In the genomic region with DNA sequence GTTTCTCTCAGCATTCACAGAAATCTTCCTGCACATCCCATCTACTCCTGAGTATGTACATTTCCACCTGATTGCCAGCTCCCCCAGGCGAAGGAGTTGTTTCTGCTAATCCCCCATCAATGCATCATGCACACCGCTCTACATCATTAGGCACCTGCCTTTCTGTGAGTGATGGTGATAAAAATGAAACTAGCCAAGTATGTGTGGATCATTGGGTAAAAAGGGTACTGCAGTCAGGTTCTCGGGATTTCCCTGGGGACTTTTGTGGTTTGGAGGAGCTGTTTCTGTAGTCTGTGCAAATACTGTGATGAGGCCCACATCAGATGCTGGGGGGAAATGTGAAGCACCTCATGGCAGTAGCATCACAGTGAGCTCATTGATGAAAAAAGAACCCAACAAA, we compare ENCODE assay signal across 8 cellular contexts. TPM values are rescaled to one million over a fixed set of nuclear protein-coding genes. Genes with fewer than 3 reads are reported as not detected.
DNase-seq lines count a peak whose midpoint lies in the region; ATAC-seq and TF ChIP-seq lines count a peak whose summit lies in the region.

No MANE protein-coding gene starts in this region.

- no TSS peak for BruUV-seq in Caco-2 (replicated peaks; lab: Mats Ljungman, UMichigan)

- CTCF ChIA-PET in activated CD8-positive, alpha-beta T cell treated with anti-CD3 and anti-CD28 coated beads, Interleukin-2, amount 10 ng/mL, durations not matched to agents 7 days and 5 days (lab: Charles Lee), result interaction anchor here (1.1 to 4.7 kb wide), 12 partner anchors 8 to 97 kb away, joined by 3 to 41 read pairs (median 8); partner anchors contain the start of gene CAMK4
- CTCF ChIA-PET in Caco-2 (lab: Charles Lee), result no interaction called here

- peaks cover 50% of the 10 kb centered on the region for H3K36me3 Mint-ChIP-seq in activated CD8-positive, alpha-beta T cell treated with anti-CD3 and anti-CD28 coated beads, Interleukin-2, amount 10 ng/mL, durations not matched to agents 7 days and 5 days (ENCODE audit: low read depth)
- H3K36me3 Mint-ChIP-seq in Caco-2 (ENCODE audit: insufficient read depth, unreplicated experiment), result no peaks in the 10 kb centered on the region

- intact Hi-C loops in Caco-2 (cut with micrococcal nuclease; ENCODE audit: unreplicated experiment), result no loop called here

- H3K27me3 Mint-ChIP-seq in activated CD8-positive, alpha-beta T cell treated with anti-CD3 and anti-CD28 coated beads, Interleukin-2, amount 10 ng/mL, durations not matched to agents 7 days and 5 days (ENCODE audit: low read depth), result no peaks in the 10 kb centered on the region
- peaks cover 10% of the 10 kb centered on the region for H3K27me3 Mint-ChIP-seq in Caco-2 (ENCODE audit: insufficient read depth, unreplicated experiment)

- no peaks in the 10 kb centered on the region for H3K36me3 ChIP-seq in BLaER1 treated with 17β-estradiol and CSF1 and Interleukin-3, amounts not matched to agents 10 nM and 100 nM
- H3K36me3 ChIP-seq in Caco-2 (ENCODE audit: control insufficient read depth, insufficient read depth, low read length), result no peaks in the 10 kb centered on the region

- TF ChIP-seq CTCF in GM20000 (IDR thresholded peaks at IDR 0.05; ENCODE audit: extremely low read depth, missing control alignments) (no peak), Caco-2 (IDR thresholded peaks at IDR 0.05; ENCODE audit: insufficient read depth in 1 of 2, low read depth in 1 of 2, low read length in 1 of 2, severe bottlenecking in 1 of 2, unreplicated experiment in 1 of 2) (no peak)

- H3K9me3 ChIP-seq in BLaER1 treated with 17β-estradiol and CSF1 and Interleukin-3, amounts not matched to agents 10 nM and 100 nM (replicated peaks in 1 of 11), result peaks cover 0 to 14% (median 6%) of the 10 kb centered on the region in 11 experiments; a peak in 12 of 22 replicates
- no peaks in the 10 kb centered on the region for H3K9me3 ChIP-seq in Caco-2

- peak overlapping the region; percentile 76 for H3K27ac Mint-ChIP-seq in activated CD8-positive, alpha-beta T cell treated with anti-CD3 and anti-CD28 coated beads, Interleukin-2, amount 10 ng/mL, durations not matched to agents 7 days and 5 days
- H3K27ac Mint-ChIP-seq in Caco-2 (ENCODE audit: unreplicated experiment), result no peak overlapping the region

- DNase-seq in GM20000 (ENCODE audit: low spot score) (peak; percentile 71), skeletal muscle cell (ENCODE audit: low read depth) (peak; percentile 45), NCI-H2196 treated with DMSO at 0.1 percent for 48 hours (lab: John Stamatoyannopoulos, UW; ENCODE audit: unreplicated experiment) (no peak), Caco-2 (no peak), COLO829 (ENCODE audit: low spot score) (no peak)
- peak; percentile 53 for DNase-seq in activated CD8-positive, alpha-beta T cell treated with anti-CD3 and anti-CD28 coated beads, Interleukin-2, amount 10 ng/mL, durations not matched to agents 7 days and 5 days

- H3K4me3 Mint-ChIP-seq in activated CD8-positive, alpha-beta T cell treated with anti-CD3 and anti-CD28 coated beads, Interleukin-2, amount 10 ng/mL, durations not matched to agents 7 days and 5 days, result peak overlapping the region; percentile 36
- no peak overlapping the region for H3K4me3 Mint-ChIP-seq in Caco-2 (ENCODE audit: unreplicated experiment)

- peaks cover 66% of the 10 kb centered on the region for H3K4me1 Mint-ChIP-seq in activated CD8-positive, alpha-beta T cell treated with anti-CD3 and anti-CD28 coated beads, Interleukin-2, amount 10 ng/mL, durations not matched to agents 7 days and 5 days (ENCODE audit: low read depth)
- H3K4me1 Mint-ChIP-seq in Caco-2 (ENCODE audit: low read depth, unreplicated experiment), result no peaks in the 10 kb centered on the region

- POLR2A ChIA-PET in activated CD8-positive, alpha-beta T cell treated with anti-CD3 and anti-CD28 coated beads, Interleukin-2, amount 10 ng/mL, durations not matched to agents 7 days and 5 days (lab: Charles Lee), result interaction anchor here (0.9 to 4.7 kb wide), 5 partner anchors 8 to 29 kb away, joined by 5 to 45 read pairs (median 11); partner anchors contain the start of gene CAMK4
- POLR2A ChIA-PET in Caco-2 (lab: Charles Lee), result no interaction called here

- peaks cover 0 to 16% (median 10%) of the 10 kb centered on the region in 10 experiments; a peak in 10 of 20 replicates for H3K4me1 ChIP-seq in BLaER1 treated with 17β-estradiol and CSF1 and Interleukin-3, amounts not matched to agents 10 nM and 100 nM
- no peaks in the 10 kb centered on the region for H3K4me1 ChIP-seq in Caco-2

- H3K9me3 Mint-ChIP-seq in activated CD8-positive, alpha-beta T cell treated with anti-CD3 and anti-CD28 coated beads, Interleukin-2, amount 10 ng/mL, durations not matched to agents 7 days and 5 days (ENCODE audit: insufficient read depth), result peaks cover 8% of the 10 kb centered on the region
- no peaks in the 10 kb centered on the region for H3K9me3 Mint-ChIP-seq in Caco-2 (ENCODE audit: unreplicated experiment)

- H3K4me2 ChIP-seq in BLaER1 treated with 17β-estradiol and CSF1 and Interleukin-3, amounts not matched to agents 10 nM and 100 nM, result peak overlapping the region in 6 of 11 experiments; percentile 19 to 45 (median 30); a peak in 5 of 22 replicates

- no peak overlapping the region for H3K27ac ChIP-seq in BLaER1 treated with 17β-estradiol and CSF1 and Interleukin-3, amounts not matched to agents 10 nM and 100 nM

- no peak overlapping the region for H3K4me3 ChIP-seq in BLaER1 treated with 17β-estradiol and CSF1 and Interleukin-3, amounts not matched to agents 10 nM and 100 nM
- H3K4me3 ChIP-seq in skeletal muscle cell (ENCODE audit: low read depth, low read length) (no peak overlapping the region), Caco-2 (ENCODE audit: low read depth, low read length) (no peak overlapping the region)

- H4K20me1 ChIP-seq in BLaER1 treated with 17β-estradiol and CSF1 and Interleukin-3, amounts not matched to agents 10 nM and 100 nM, result no peaks in the 10 kb centered on the region

- no peak overlapping the region for H3K9ac ChIP-seq in BLaER1 treated with 17β-estradiol and CSF1 and Interleukin-3, amounts not matched to agents 10 nM and 100 nM

- peak; percentile 66 for ATAC-seq in HG03571 (IDR thresholded peaks at IDR 0.05; ENCODE audit: unreplicated experiment)
- ATAC-seq in activated CD8-positive, alpha-beta T cell treated with anti-CD3 and anti-CD28 coated beads, Interleukin-2, amount 10 ng/mL, durations not matched to agents 7 days and 5 days, result peak; percentile 73

- H3K27me3 ChIP-seq in BLaER1 treated with 17β-estradiol and CSF1 and Interleukin-3, amounts not matched to agents 10 nM and 100 nM, result no peaks in the 10 kb centered on the region
- H3K27me3 ChIP-seq in Caco-2 (replicated peaks; ENCODE audit: control insufficient read depth, insufficient read depth, low read length), result no peaks in the 10 kb centered on the region

RNA-seq across cellular contexts. Expression of gene CAMK4, which starts 30.4 kb away (rescaled TPM):
- 10 to 100 TPM; 82.7 to 84.9 TPM for total RNA-seq in activated CD8-positive, alpha-beta T cell treated with anti-CD3 and anti-CD28 coated beads, Interleukin-2, amount 10 ng/mL, durations not matched to agents 7 days and 5 days
- total RNA-seq in Caco-2 (2022), result not detected in 2 replicates

Comparison
In these comparisons a context has a peak if more than half of its experiments do, and no peak if none do; other contexts are left out.
1. DNase-seq: peak in GM20000 (single experiment), activated CD8-positive, alpha-beta T cell treated with anti-CD3 and anti-CD28 coated beads, Interleukin-2, amount 10 ng/mL, durations not matched to agents 7 days and 5 days (single experiment) and skeletal muscle cell (single experiment); none in NCI-H2196 treated with DMSO at 0.1 percent for 48 hours (single experiment), Caco-2 (0 of 2) and COLO829 (single experiment).
2. RNA of gene CAMK4, which starts 30.4 kb away (total RNA-seq): 82.7 to 84.9 TPM in activated CD8-positive, alpha-beta T cell treated with anti-CD3 and anti-CD28 coated beads, Interleukin-2, amount 10 ng/mL, durations not matched to agents 7 days and 5 days; not detected in Caco-2; every median in the first group is over 10 times any median in the second.